28 cellular contexts compared by ENCODE assay signal in the genomic region with DNA sequence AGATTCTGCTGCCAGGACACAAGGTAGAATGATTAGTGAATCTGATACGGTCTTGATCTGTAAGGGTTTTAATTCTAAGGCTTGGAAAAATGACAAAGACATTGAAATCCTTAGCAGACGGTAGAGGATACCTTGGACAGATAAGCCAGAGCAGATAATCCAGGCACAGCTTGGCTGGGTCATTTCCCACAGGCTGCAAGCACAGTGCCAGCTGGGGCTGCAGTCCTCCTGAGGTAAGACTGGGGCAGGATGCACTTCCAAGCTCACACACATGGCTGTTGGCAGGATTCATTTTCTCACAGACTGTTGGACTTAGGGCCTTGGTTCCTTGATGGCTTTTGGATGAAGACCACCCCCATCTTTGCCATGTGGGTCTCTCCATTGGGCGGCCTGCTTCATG.
DNase-seq lines count a peak whose midpoint lies in the region; ATAC-seq, FAIRE-seq and TF ChIP-seq lines count a peak whose summit lies in the region.
"Had no signal": no experiment of that assay in that cellular context is flagged by ENCODE, and none has a peak within 500 bp of the region (broad histone marks: within the 10 kb centered on the region; RNA-seq: fewer than 3 reads in every experiment).

No MANE protein-coding gene starts in this region.

- H3K4me3 Mint-ChIP-seq in CD4-positive, alpha-beta T cell, result no peak overlapping the region
- H3K4me3 Mint-ChIP-seq: activated CD4-positive, alpha-beta memory T cell treated with anti-CD3 and anti-CD28 coated beads, Interleukin-2, amount 10 ng/mL, durations not matched to agents 7 days and 5 days; activated naive CD4-positive, alpha-beta T cell treated with anti-CD3 and anti-CD28 coated beads, Interleukin-2, amount 10 ng/mL, durations not matched to agents 7 days and 5 days; activated T-helper 1 cell treated with anti-CD3 and anti-CD28 coated beads, Interleukin-12 subunit alpha, Interleukin-12 subunit beta, Interleukin-2, Interleukin-4 antibody, amounts not matched to agents 30 ng/mL and 10 ng/mL and 1 ng/mL, durations not matched to agents 14 hours and 24 hours and 36 hours; CD14-positive monocyte; central memory CD8-positive, alpha-beta T cell had no signal

- no peak for ATAC-seq in CD4-positive, alpha-beta T cell (ENCODE audit: poor library complexity)
- ATAC-seq: body of pancreas, HCT116, heart right ventricle, left ventricle myocardium superior had no signal

- peaks cover 2% of the 10 kb centered on the region for H3K9me3 Mint-ChIP-seq in CD4-positive, alpha-beta T cell

- no peak overlapping the region for H3K27ac ChIP-seq in CD4-positive, alpha-beta T cell (ENCODE audit: low read depth, low read length)
- H3K27ac ChIP-seq: adrenal gland, body of pancreas, dorsolateral prefrontal cortex, esophagus squamous epithelium, heart right ventricle, right atrium auricular region had no signal

- H3K4me1 Mint-ChIP-seq in CD4-positive, alpha-beta T cell (ENCODE audit: low read depth), result no peaks in the 10 kb centered on the region
- H3K4me1 Mint-ChIP-seq: activated CD4-positive, alpha-beta memory T cell treated with anti-CD3 and anti-CD28 coated beads, Interleukin-2, amount 10 ng/mL, durations not matched to agents 7 days and 5 days; activated naive CD4-positive, alpha-beta T cell treated with anti-CD3 and anti-CD28 coated beads, Interleukin-2, amount 10 ng/mL, durations not matched to agents 7 days and 5 days; CD14-positive monocyte; central memory CD8-positive, alpha-beta T cell had no signal

- no peak overlapping the region for H3K27ac Mint-ChIP-seq in CD4-positive, alpha-beta T cell
- H3K27ac Mint-ChIP-seq: activated CD4-positive, alpha-beta memory T cell treated with anti-CD3 and anti-CD28 coated beads, Interleukin-2, amount 10 ng/mL, durations not matched to agents 7 days and 5 days; activated naive CD4-positive, alpha-beta T cell treated with anti-CD3 and anti-CD28 coated beads, Interleukin-2, amount 10 ng/mL, durations not matched to agents 7 days and 5 days; activated T-helper 1 cell treated with anti-CD3 and anti-CD28 coated beads, Interleukin-12 subunit alpha, Interleukin-12 subunit beta, Interleukin-2, Interleukin-4 antibody, amounts not matched to agents 30 ng/mL and 10 ng/mL and 1 ng/mL, durations not matched to agents 14 hours and 24 hours and 36 hours; CD14-positive monocyte had no signal

- DNase-seq in NCI-H1092 treated with DMSO at 0.1 percent for 48 hours (lab: John Stamatoyannopoulos, UW) (peak; percentile 57), NCI-H1092 (lab: John Stamatoyannopoulos, UW) (no peak), D721Med (ENCODE audit: insufficient read length, low spot score) (peak; percentile 23), NCI-H510A treated with DMSO at 0.1 percent for 48 hours (lab: John Stamatoyannopoulos, UW) (peak; percentile 63), cerebellar cortex (ENCODE audit: low spot score) (peak; percentile 40), cortex of kidney (lab: John Stamatoyannopoulos, UW) (no peak), HTR-8/SVneo (ENCODE audit: insufficient read length, low spot score) (no peak)
- DNase-seq in CD4-positive, alpha-beta T cell, result no peak
- DNase-seq: 8988T; activated CD4-positive, alpha-beta memory T cell treated with anti-CD3 and anti-CD28 coated beads, Interleukin-2, amount 10 ng/mL, durations not matched to agents 7 days and 5 days; activated CD4-positive, alpha-beta T cell treated with anti-CD3 and anti-CD28 coated beads for 1 hour; activated CD8-positive, alpha-beta memory T cell treated with anti-CD3 and anti-CD28 coated beads, Interleukin-2, amount 50 U/mL, for 4 hours; activated naive CD4-positive, alpha-beta T cell treated with anti-CD3 and anti-CD28 coated beads, Interleukin-2, amount 10 ng/mL, durations not matched to agents 7 days and 5 days; esophagus squamous epithelium; heart right ventricle; left ventricle myocardium superior; posterior cingulate gyrus; stimulated activated naive CD4-positive, alpha-beta T cell treated with Interleukin-2 at 50 U/mL for 16 hours had no signal

- intact Hi-C loops in CD4-positive, alpha-beta T cell (cut with DNase I, micrococcal nuclease), result no loop called here

- no peaks in the 10 kb centered on the region for H3K27me3 Mint-ChIP-seq in CD4-positive, alpha-beta T cell
- H3K27me3 Mint-ChIP-seq: activated CD4-positive, alpha-beta memory T cell treated with anti-CD3 and anti-CD28 coated beads, Interleukin-2, amount 10 ng/mL, durations not matched to agents 7 days and 5 days; activated naive CD4-positive, alpha-beta T cell treated with anti-CD3 and anti-CD28 coated beads, Interleukin-2, amount 10 ng/mL, durations not matched to agents 7 days and 5 days; central memory CD8-positive, alpha-beta T cell had no signal

- H3K36me3 Mint-ChIP-seq in CD4-positive, alpha-beta T cell (ENCODE audit: low read depth), result no peaks in the 10 kb centered on the region
- H3K36me3 Mint-ChIP-seq: activated naive CD4-positive, alpha-beta T cell treated with anti-CD3 and anti-CD28 coated beads, Interleukin-2, amount 10 ng/mL, durations not matched to agents 7 days and 5 days; CD14-positive monocyte had no signal

- no peak for TF ChIP-seq CTCF in D721Med (IDR thresholded peaks at IDR 0.05; ENCODE audit: insufficient read depth, missing control alignments)
- no peak for TF ChIP-seq CTCF in CD4-positive, alpha-beta T cell (IDR thresholded peaks at IDR 0.05)

- H3K9me3 ChIP-seq in CD4-positive, alpha-beta T cell (ENCODE audit: control insufficient read depth, low read length), result no peaks in the 10 kb centered on the region
- H3K9me3 ChIP-seq: adrenal gland, body of pancreas, esophagus squamous epithelium, right atrium auricular region had no signal

- H3K27me3 ChIP-seq in CD4-positive, alpha-beta T cell (ENCODE audit: control insufficient read depth, insufficient read depth, low read length), result no peaks in the 10 kb centered on the region
- H3K27me3 ChIP-seq: body of pancreas, dorsolateral prefrontal cortex, esophagus squamous epithelium, heart right ventricle, right atrium auricular region had no signal

- POLR2A ChIA-PET in CD4-positive, alpha-beta T cell (lab: Charles Lee), result no interaction called here

- FAIRE-seq in D721Med (lab: Jason Lieb, UNC), result peak; percentile 97
- FAIRE-seq in HTR-8/SVneo (lab: Jason Lieb, UNC), result no peak
- FAIRE-seq: endometrium, GM12892 had no signal

- CTCF ChIA-PET in CD4-positive, alpha-beta T cell (lab: Charles Lee), result no interaction called here

Comparison
In these comparisons a context has a peak if more than half of its experiments do, and no peak if none do; other contexts are left out.
1. DNase-seq: peak in NCI-H1092 treated with DMSO at 0.1 percent for 48 hours (single experiment), D721Med (single experiment), NCI-H510A treated with DMSO at 0.1 percent for 48 hours (single experiment) and cerebellar cortex (single experiment); none in NCI-H1092 (single experiment), CD4-positive, alpha-beta T cell (0 of 10), cortex of kidney (single experiment) and HTR-8/SVneo (single experiment).